ENCODE assay signal across 1 cellular context in the genomic region with DNA sequence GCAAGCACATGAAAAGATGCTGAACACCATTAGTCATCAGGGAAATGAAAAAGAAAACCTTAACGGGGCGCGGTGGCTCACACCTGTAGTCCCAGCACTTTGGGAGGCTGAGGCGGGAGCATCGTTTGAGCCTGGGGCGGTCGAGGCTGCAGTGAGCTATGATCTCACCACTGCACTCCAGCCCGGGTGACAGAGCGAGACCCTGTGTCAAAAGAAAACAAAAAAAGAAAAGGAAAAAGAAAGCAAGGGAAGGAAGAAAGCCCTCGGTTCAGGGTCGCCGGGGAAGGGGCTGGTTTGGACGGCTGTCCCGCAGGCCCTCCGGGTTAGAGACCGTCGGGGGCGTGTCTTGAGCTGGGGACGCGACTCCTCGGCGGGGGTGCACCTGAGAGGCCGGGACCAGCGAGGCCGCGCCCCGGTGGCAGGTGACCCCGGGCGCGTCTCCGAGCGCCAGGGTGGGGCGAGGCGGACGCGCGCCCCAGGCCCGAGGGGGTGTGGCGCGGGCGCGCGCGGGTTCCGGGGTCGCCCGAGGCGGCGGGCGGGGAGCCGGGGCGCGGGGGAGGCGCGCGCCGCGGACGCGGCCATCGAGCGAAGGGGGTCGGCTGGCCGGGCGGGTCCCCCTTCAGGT.
A peak's percentile ranks its signal among the peaks of the same experiment; 100 is the strongest.
TF ChIP-seq lines count a peak whose summit lies in the region.

No MANE protein-coding gene starts in this region.

TF ChIP-seq in GM12878, 131 proteins besides CTCF, POLR2A, EP300 and RAD21:
- 0 out of 2 replicates have a peak, but pooled peaks have one; percentile 32 for TF ChIP-seq ATF7 (IDR thresholded peaks at IDR 0.05; ENCODE audit: low read depth)
- TF ChIP-seq, protein P1, sequence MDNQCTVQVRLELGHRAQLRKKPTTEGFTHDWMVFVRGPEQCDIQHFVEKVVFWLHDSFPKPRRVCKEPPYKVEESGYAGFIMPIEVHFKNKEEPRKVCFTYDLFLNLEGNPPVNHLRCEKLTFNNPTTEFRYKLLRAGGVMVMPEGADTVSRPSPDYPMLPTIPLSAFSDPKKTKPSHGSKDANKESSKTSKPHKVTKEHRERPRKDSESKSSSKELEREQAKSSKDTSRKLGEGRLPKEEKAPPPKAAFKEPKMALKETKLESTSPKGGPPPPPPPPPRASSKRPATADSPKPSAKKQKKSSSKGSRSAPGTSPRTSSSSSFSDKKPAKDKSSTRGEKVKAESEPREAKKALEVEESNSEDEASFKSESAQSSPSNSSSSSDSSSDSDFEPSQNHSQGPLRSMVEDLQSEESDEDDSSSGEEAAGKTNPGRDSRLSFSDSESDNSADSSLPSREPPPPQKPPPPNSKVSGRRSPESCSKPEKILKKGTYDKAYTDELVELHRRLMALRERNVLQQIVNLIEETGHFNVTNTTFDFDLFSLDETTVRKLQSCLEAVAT (IDR thresholded peaks at IDR 0.05) = 0 out of 2 replicates have a peak, but pooled peaks have one; percentile 30
- no peak for TF ChIP-seq MXI1 (IDR thresholded peaks at IDR 0.05; ENCODE audit: low read depth, low read length)
